ENCODE assay signal across 1 cellular context in genomic region chr12:6374028-6374780, GRCh38.
TF ChIP-seq lines count a peak whose summit lies in the region.

No MANE protein-coding gene starts in this region.

TF ChIP-seq in HEK293, 187 proteins besides CTCF, POLR2A, EP300 and RAD21 (continued from another document):
- no peak for TF ChIP-seq PATZ1 (tag by site-specific recombination; IDR thresholded peaks at IDR 0.05)
- TF ChIP-seq ZBTB26 (tag by site-specific recombination; optimal IDR thresholded peaks at IDR 0.05): peak; percentile 10
